ENCODE assay signal across 12 cellular contexts in genomic region chr5:143314664-143315063, GRCh38.
DNase-seq lines count a peak whose midpoint lies in the region; ATAC-seq and TF ChIP-seq lines count a peak whose summit lies in the region.
"Had no signal": no experiment of that assay in that cellular context is flagged by ENCODE, and none has a peak within 500 bp of the region (broad histone marks: within the 10 kb centered on the region; RNA-seq: fewer than 3 reads in every experiment).

No MANE protein-coding gene starts in this region.

- peak in 1 of 2 experiments; percentile 59; a peak in 1 of 4 replicates for TF ChIP-seq EP300 in SK-N-SH (IDR thresholded peaks at IDR 0.05; ENCODE audit: borderline replicate concordance in 1 of 2, low read depth in 1 of 2, low read length in 1 of 2)

- H3K79me2 ChIP-seq in SK-N-SH (ENCODE audit: insufficient read depth) (peaks cover 67% of the 10 kb centered on the region), GM23338 (replicated peaks; ENCODE audit: insufficient read depth) (no peaks in the 10 kb centered on the region)

- H3K27me3 Mint-ChIP-seq in GM23338 (ENCODE audit: insufficient read depth, low read depth, poor library complexity), result no peaks in the 10 kb centered on the region

- ATAC-seq in foreskin keratinocyte (peak; percentile 44), GM23338 (no peak)

- DNase-seq in A172 (ENCODE audit: low spot score) (peak; percentile 62), GM12865 (ENCODE audit: low read depth) (peak; percentile 19), SK-N-SH (no peak), foreskin keratinocyte (peak; percentile 23 to 55), NCI-H2029 treated with DMSO at 0.1 percent for 48 hours (lab: John Stamatoyannopoulos, UW) (no peak), UCSD-AML1 (lab: John Stamatoyannopoulos, UW; ENCODE audit: unreplicated experiment) (no peak), GM23338 (ENCODE audit: low spot score) (no peak), activated gamma-delta T cell treated with Interleukin-2 at 50 U/mL for 16 hours (no peak)
- DNase-seq: spleen had no signal

- H3K4me1 Mint-ChIP-seq in GM23338, result no peaks in the 10 kb centered on the region

- no peak for TF ChIP-seq RAD21 in SK-N-SH (IDR thresholded peaks at IDR 0.05; ENCODE audit: low read length)

- H3K4me2 ChIP-seq in SK-N-SH (peak overlapping the region; percentile 17; the same call in 1 of the 2 replicates), GM23338 (no peak overlapping the region)

- H4K20me1 ChIP-seq in SK-N-SH (ENCODE audit: insufficient read depth) (peaks cover 14% of the 10 kb centered on the region; the same call in 1 of the 2 replicates), GM23338 (replicated peaks; ENCODE audit: insufficient read depth) (no peaks in the 10 kb centered on the region)

- H3K4me1 ChIP-seq in SK-N-SH (ENCODE audit: control insufficient read depth in 1 of 2, insufficient read depth in 2 of 2, low read depth in 1 of 2, low read length in 1 of 2) (peaks cover 18 to 19% of the 10 kb centered on the region in 2 experiments), foreskin keratinocyte (peaks cover 56% of the 10 kb centered on the region), GM23338 (ENCODE audit: insufficient read depth) (no peaks in the 10 kb centered on the region)

- H2AFZ ChIP-seq in SK-N-SH (ENCODE audit: low read depth) (no peak overlapping the region), GM23338 (no peak overlapping the region)

- no peaks in the 10 kb centered on the region for H3K9me3 ChIP-seq in SK-N-SH
- H3K9me3 ChIP-seq: spleen, tibial nerve had no signal

- H3K27ac Mint-ChIP-seq in GM23338, result no peak overlapping the region

- H3K9me2 ChIP-seq in SK-N-SH (no peaks in the 10 kb centered on the region), GM23338 (ENCODE audit: insufficient read depth) (no peaks in the 10 kb centered on the region; the same call in 1 of the 2 replicates)

- H3K4me3 Mint-ChIP-seq in GM23338, result no peak overlapping the region

- POLR2A ChIA-PET in SK-N-SH (lab: Yijun Ruan, JAX), result no interaction called here

- peak overlapping the region; percentile 10; the same call in 1 of the 2 replicates for H3K9ac ChIP-seq in SK-N-SH

- H3K27me3 ChIP-seq in SK-N-SH (ENCODE audit: insufficient read depth), result no peaks in the 10 kb centered on the region
- H3K27me3 ChIP-seq in foreskin keratinocyte, result no peaks in the 10 kb centered on the region
- no peaks in the 10 kb centered on the region for H3K27me3 ChIP-seq in GM23338 (ENCODE audit: insufficient read depth)
- H3K27me3 ChIP-seq: cardiac muscle cell, spleen, tibial nerve had no signal

- peak overlapping the region; percentile 39 to 71; a peak in 3 of 4 replicates for H3K27ac ChIP-seq in SK-N-SH (ENCODE audit: low read depth in 2 of 2, low read length in 1 of 2)
- no peak overlapping the region for H3K27ac ChIP-seq in foreskin keratinocyte
- no peak overlapping the region for H3K27ac ChIP-seq in GM23338 (ENCODE audit: low read depth)
- H3K27ac ChIP-seq: cardiac muscle cell, spleen, VCaP had no signal

- no peak for TF ChIP-seq CTCF in GM12865 (IDR thresholded peaks at IDR 0.05; ENCODE audit: insufficient read depth, low read depth, low read length, missing control alignments)
- no peak for TF ChIP-seq CTCF in SK-N-SH (IDR thresholded peaks at IDR 0.05)
- TF ChIP-seq CTCF in foreskin keratinocyte (conservative IDR thresholded peaks at IDR 0.05), result no peak
- no peak for TF ChIP-seq CTCF in GM23338 (conservative IDR thresholded peaks at IDR 0.05; ENCODE audit: low read depth in 2 of 2)

- H3K36me3 ChIP-seq in SK-N-SH (replicated peaks in 1 of 2; ENCODE audit: control insufficient read depth in 1 of 2, insufficient read depth in 2 of 2, low read length in 1 of 2) (peaks cover 13 to 31% of the 10 kb centered on the region in 2 experiments), GM23338 (ENCODE audit: insufficient read depth) (no peaks in the 10 kb centered on the region)
- H3K36me3 ChIP-seq: cardiac muscle cell had no signal

- CTCF ChIA-PET in SK-N-SH (lab: Yijun Ruan, JAX), result interaction anchor here (1.4 to 2.0 kb wide), 2 partner anchors 32 to 510 kb away, joined by 3 to 5 read pairs; no protein-coding TSS in a partner anchor

- peaks cover 30% of the 10 kb centered on the region for H3F3A ChIP-seq in SK-N-SH (replicated peaks; ENCODE audit: insufficient read depth)
- no peaks in the 10 kb centered on the region for H3F3A ChIP-seq in GM23338 (replicated peaks; ENCODE audit: low read depth)

- H3K36me3 Mint-ChIP-seq in GM23338 (ENCODE audit: low read depth), result no peaks in the 10 kb centered on the region; the same call in 2 of the 3 replicates

- no peaks in the 10 kb centered on the region for H3K9me3 Mint-ChIP-seq in GM23338

- H3K4me3 ChIP-seq in GM12865 (ENCODE audit: low read depth, low read length), result no peak overlapping the region
- no peak overlapping the region for H3K4me3 ChIP-seq in SK-N-SH (ENCODE audit: low read depth in 2 of 2, low read length in 1 of 2)
- no peak overlapping the region for H3K4me3 ChIP-seq in GM23338
- H3K4me3 ChIP-seq: cardiac muscle cell, spleen, tibial nerve had no signal

TF ChIP-seq in SK-N-SH, 30 proteins besides CTCF, POLR2A, EP300 and RAD21:
- TF ChIP-seq MAX (IDR thresholded peaks at IDR 0.05; ENCODE audit: low read depth) (no peak), JUND (IDR thresholded peaks at IDR 0.05) (peak; percentile 61), PBX3 (IDR thresholded peaks at IDR 0.05) (peak; percentile 58; the same call in 1 of the 2 replicates), GATA2 (CRISPR knock-in tag; IDR thresholded peaks at IDR 0.05) (no peak), FOSL2 (IDR thresholded peaks at IDR 0.05; ENCODE audit: borderline replicate concordance, low read depth) (peak; percentile 70), TCF12 (IDR thresholded peaks at IDR 0.05) (peak; percentile 55), NFIC (IDR thresholded peaks at IDR 0.05; ENCODE audit: borderline replicate concordance) (peak; percentile 63)
TF ChIP-seq in SK-N-SH: peak in this region for 5.

TF ChIP-seq in GM23338, 12 proteins besides CTCF, POLR2A, EP300 and RAD21:
- TF ChIP-seq EZH2phosphoT487 (IDR thresholded peaks at IDR 0.05; ENCODE audit: unreplicated experiment) (no peak), NANOG (IDR thresholded peaks at IDR 0.05; ENCODE audit: borderline replicate concordance) (no peak), JUNB (IDR thresholded peaks at IDR 0.05; ENCODE audit: unreplicated experiment) (no peak), STAT1 (IDR thresholded peaks at IDR 0.05; ENCODE audit: unreplicated experiment) (no peak)

Comparison
In these comparisons a context has a peak if more than half of its experiments do, and no peak if none do; other contexts are left out.
1. DNase-seq: peak in A172 (single experiment), GM12865 (single experiment) and foreskin keratinocyte (2 of 2); none in SK-N-SH (single experiment), NCI-H2029 treated with DMSO at 0.1 percent for 48 hours (single experiment), UCSD-AML1 (single experiment), GM23338 (single experiment) and activated gamma-delta T cell treated with Interleukin-2 at 50 U/mL for 16 hours (single experiment).
2. H3K27ac ChIP-seq: peak in SK-N-SH (2 of 2); none in foreskin keratinocyte (single experiment) and GM23338 (single experiment).